In the genomic region with DNA sequence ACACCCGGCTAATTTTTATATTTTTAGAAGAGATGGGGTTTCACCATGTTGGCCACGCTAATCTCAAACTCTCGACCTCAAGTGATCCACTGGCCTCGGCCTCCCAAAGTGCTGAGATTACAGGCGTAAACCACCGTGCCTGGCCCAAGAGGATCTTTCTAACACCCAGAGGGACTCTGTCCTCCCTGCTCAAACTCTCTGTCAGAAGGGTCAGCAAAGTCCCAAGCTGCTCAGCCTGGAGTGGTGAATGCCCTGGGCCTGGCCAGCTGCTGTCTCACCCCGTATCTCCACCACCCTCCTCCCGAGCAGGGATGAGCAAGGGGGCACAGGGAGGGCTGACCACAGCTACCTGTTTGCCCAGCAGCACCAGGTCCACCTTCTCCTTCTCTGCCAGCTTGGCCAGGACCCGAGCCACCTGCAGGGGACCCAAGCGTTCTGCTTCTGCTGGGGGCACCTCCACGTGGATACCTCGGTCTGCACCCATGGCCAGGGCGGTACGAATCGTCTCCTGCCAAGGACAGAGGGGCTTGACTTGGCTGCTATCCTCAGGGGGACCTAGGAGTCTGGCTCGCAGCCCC, we compare ENCODE assay signal across 38 cellular contexts. TPM values are rescaled to one million over a fixed set of nuclear protein-coding genes. Genes with fewer than 3 reads are reported as not detected.
"Had no signal": no experiment of that assay in that cellular context is flagged by ENCODE, and none has a peak within 500 bp of the region (broad histone marks: within the 10 kb centered on the region; RNA-seq: fewer than 3 reads in every experiment).

No MANE protein-coding gene starts in this region.

- H3K9me3 Mint-ChIP-seq: activated CD4-positive, alpha-beta memory T cell treated with anti-CD3 and anti-CD28 coated beads, Interleukin-2, amount 10 ng/mL, durations not matched to agents 7 days and 5 days; activated T-cell treated with anti-CD3 and anti-CD28 coated beads, Interleukin-2, amount 50 U/mL, for 4 hours; activated T-helper 2 cell treated with anti-CD3 and anti-CD28 coated beads, Interferon-gamma antibody, Interleukin-2, Interleukin-4, amounts not matched to agents 10 μg/mL and 5 μg/mL and 100 μg/mL, durations not matched to agents 14 hours and 24 hours and 36 hours; immature natural killer cell; mesothelial cell of epicardium; neural crest cell had no signal

- H3K27ac Mint-ChIP-seq: activated CD4-positive, alpha-beta memory T cell treated with anti-CD3 and anti-CD28 coated beads, Interleukin-2, amount 10 ng/mL, durations not matched to agents 7 days and 5 days; mesothelial cell of epicardium had no signal

- H3K9me3 ChIP-seq: ascending aorta, stomach, suprapubic skin, tibial nerve had no signal

- H3K27me3 ChIP-seq: ascending aorta, cardiac muscle cell, dorsolateral prefrontal cortex, stomach, suprapubic skin, tibial nerve had no signal

- ATAC-seq: activated CD4-positive, CD25-positive, alpha-beta regulatory T cell treated with anti-CD3 and anti-CD28 coated beads, Interleukin-2, amount 50 U/mL, for 24 hours; activated T-cell treated with anti-CD3 and anti-CD28 coated beads, Interleukin-2, amount 50 U/mL, for 4 hours; esophagus mucosa; left colon; naive thymus-derived CD4-positive, alpha-beta T cell; sciatic nerve had no signal

- H3K4me1 ChIP-seq: ascending aorta had no signal

- DNase-seq: activated CD4-positive, alpha-beta memory T cell treated with anti-CD3 and anti-CD28 coated beads, Interleukin-2, amount 10 ng/mL, durations not matched to agents 7 days and 5 days; activated CD4-positive, alpha-beta T cell treated with anti-CD3 and anti-CD28 coated beads for 48 hours; activated CD8-positive, alpha-beta memory T cell treated with anti-CD3 and anti-CD28 coated beads, Interleukin-2, amount 50 U/mL, for 48 hours; activated T-cell treated with anti-CD3 and anti-CD28 coated beads, Interleukin-2, amount 50 U/mL, for 4 hours; dorsolateral prefrontal cortex; foreskin fibroblast; head of caudate nucleus; hypothalamus; immature natural killer cell; kidney; left colon; mammary epithelial cell; naive thymus-derived CD4-positive, alpha-beta T cell; stimulated activated CD4-positive, alpha-beta T cell treated with anti-CD3 and anti-CD28 coated beads, Interleukin-12 subunit alpha, Interleukin-12 subunit beta, amount 100 ng/mL, for 4 hours; stimulated activated CD4-positive, alpha-beta T cell treated with anti-CD3 and anti-CD28 coated beads, Interleukin-4, amount 100 ng/mL, for 1 hour; stomach; T-helper 9 cell had no signal

- H3K4me3 ChIP-seq: ascending aorta, cardiac muscle cell, coronary artery, dorsolateral prefrontal cortex, skin epidermis, stomach, suprapubic skin, tibial nerve had no signal

- H3K36me3 Mint-ChIP-seq: activated naive CD8-positive, alpha-beta T cell had no signal

- H3K27ac ChIP-seq: ascending aorta, cardiac muscle cell, coronary artery, skin epidermis, stomach, suprapubic skin, VCaP had no signal

- FAIRE-seq: kidney, TTC549 had no signal

RNA-seq across cellular contexts. Expression of a gene that starts 10.9 kb away (rescaled TPM):
- polyA plus RNA-seq: naive thymus-derived CD4-positive, alpha-beta T cell had no signal

RNA-seq across cellular contexts. Expression of a gene that starts 15.9 kb away (rescaled TPM):
- total RNA-seq: ascending aorta, cerebellum, liver, mammary epithelial cell, omental fat pad, stomach, suprapubic skin, tibial nerve, urinary bladder had no signal
- polyA plus RNA-seq: mammary epithelial cell; naive thymus-derived CD4-positive, alpha-beta T cell had no signal

RNA-seq across cellular contexts. Expression of a gene that starts 19.6 kb away (rescaled TPM):
- total RNA-seq: cardiac muscle cell, esophagus mucosa, mammary epithelial cell, mesothelial cell of epicardium, neural crest cell, suprapubic skin had no signal
- polyA plus RNA-seq: mammary epithelial cell had no signal

RNA-seq across cellular contexts. Expression of a gene that starts 34.9 kb away (rescaled TPM):
- total RNA-seq: activated CD4-positive, alpha-beta memory T cell treated with anti-CD3 and anti-CD28 coated beads, Interleukin-2, amount 10 ng/mL, durations not matched to agents 7 days and 5 days; activated T-helper 2 cell treated with anti-CD3 and anti-CD28 coated beads, Interferon-gamma antibody, Interleukin-2, Interleukin-4, amounts not matched to agents 10 μg/mL and 5 μg/mL and 100 μg/mL, durations not matched to agents 14 hours and 24 hours and 36 hours; ascending aorta; cardiac muscle cell; cerebellum; dorsolateral prefrontal cortex; esophagus mucosa; kidney; left colon; liver; mammary epithelial cell; mesothelial cell of epicardium; neural crest cell; omental fat pad; sciatic nerve; stomach; suprapubic skin; T-helper 1 cell treated with Interleukin-12 subunit alpha and Interleukin-12 subunit beta and Interleukin-4 antibody, amounts not matched to agents 30 ng/mL and 1 ng/mL, for 36 hours; tibial nerve; urinary bladder had no signal
- polyA plus RNA-seq: adipose tissue; cardiac muscle cell; liver; mammary epithelial cell; naive thymus-derived CD4-positive, alpha-beta T cell; stomach; urinary bladder had no signal
